In the genomic region with DNA sequence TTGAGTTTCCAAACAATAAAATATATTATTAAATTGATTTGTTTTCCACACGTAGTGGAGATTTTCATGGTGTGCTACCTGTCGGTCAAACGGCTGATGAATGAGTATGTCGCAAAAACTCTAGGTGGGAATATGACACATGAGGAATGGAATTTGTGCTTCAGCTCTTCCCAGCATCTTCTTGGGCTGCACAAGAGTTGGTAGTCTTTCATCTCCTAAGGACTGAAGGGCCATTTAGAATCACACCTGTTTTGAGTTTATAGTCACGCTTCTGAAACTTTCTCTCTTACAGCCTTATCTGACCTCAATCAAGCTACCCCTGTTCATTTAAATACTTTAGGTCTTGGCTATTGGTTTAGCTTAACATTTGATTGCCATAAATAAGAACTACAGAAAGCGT, we compare ENCODE assay signal across 30 cellular contexts.
DNase-seq lines count a peak whose midpoint lies in the region; ATAC-seq and TF ChIP-seq lines count a peak whose summit lies in the region.
"Had no signal": no experiment of that assay in that cellular context is flagged by ENCODE, and none has a peak within 500 bp of the region (broad histone marks: within the 10 kb centered on the region; RNA-seq: fewer than 3 reads in every experiment).

No MANE protein-coding gene starts in this region.

- no peak overlapping the region for H3K4me3 ChIP-seq in IMR-90 (ENCODE audit: insufficient read depth, low read depth, low read length)
- H3K4me3 ChIP-seq: adrenal gland, cardiac muscle cell, coronary artery, uterus had no signal

- no peak overlapping the region for H3K4me3 Mint-ChIP-seq in Calu3 (ENCODE audit: low read depth, unreplicated experiment)
- no peak overlapping the region for H3K4me3 Mint-ChIP-seq in activated T-cell treated with anti-CD3 and anti-CD28 coated beads, Interleukin-2, amount 50 U/mL, for 72 hours
- H3K4me3 Mint-ChIP-seq: activated CD4-positive, alpha-beta T cell treated with anti-CD3 and anti-CD28 coated beads, Interleukin-2, amount 10 ng/mL, durations not matched to agents 7 days and 5 days; activated CD8-positive, alpha-beta memory T cell treated with anti-CD3 and anti-CD28 coated beads, Interleukin-2, amount 10 ng/mL, durations not matched to agents 7 days and 5 days; activated naive CD4-positive, alpha-beta T cell treated with anti-CD3 and anti-CD28 coated beads for 36 hours; B cell; CD8-positive, alpha-beta T cell had no signal

- no peak overlapping the region for H3K4me2 ChIP-seq in IMR-90 (ENCODE audit: low read depth, low read length)

- WGBS in IMR-90 (ENCODE audit: extremely low coverage in 2 of 2, insufficient read length in 1 of 2), 2 experiments, result 100% methylated on average over 1 of the region's 6 CpGs; no CpG with 5 or more reads in 1 of the 2 experiments

- H3K79me1 ChIP-seq in IMR-90 (ENCODE audit: low read depth in 1 of 2, low read length in 2 of 2), result peaks cover 25 to 30% of the 10 kb centered on the region in 2 experiments

- no peak overlapping the region for H2AFZ ChIP-seq in IMR-90 (replicated peaks; ENCODE audit: low read length, poor library complexity)

- no peak for TF ChIP-seq POLR2A in IMR-90 (IDR thresholded peaks at IDR 0.05; ENCODE audit: low read depth, low read length)

- H3K9me1 ChIP-seq in IMR-90 (ENCODE audit: insufficient read depth, low read length), result peaks cover 10% of the 10 kb centered on the region

- no peak overlapping the region for H4K5ac ChIP-seq in IMR-90 (ENCODE audit: low read depth, low read length)

- H3K23ac ChIP-seq in IMR-90 (ENCODE audit: low read depth, low read length), result no peak overlapping the region

- no peaks in the 10 kb centered on the region for H3K27me3 ChIP-seq in IMR-90 (ENCODE audit: control insufficient read depth, insufficient read depth, low read length)
- H3K27me3 ChIP-seq: adrenal gland, cardiac muscle cell, neutrophil, uterus had no signal

- H4K91ac ChIP-seq in IMR-90 (ENCODE audit: insufficient read depth, low read depth, low read length), result no peak overlapping the region

- H3K27ac Mint-ChIP-seq in Calu3 (ENCODE audit: unreplicated experiment), result no peak overlapping the region
- no peak overlapping the region for H3K27ac Mint-ChIP-seq in activated T-cell treated with anti-CD3 and anti-CD28 coated beads, Interleukin-2, amount 50 U/mL, for 72 hours
- H3K27ac Mint-ChIP-seq: activated CD4-positive, alpha-beta T cell treated with anti-CD3 and anti-CD28 coated beads, Interleukin-2, amount 10 ng/mL, durations not matched to agents 7 days and 5 days; activated CD8-positive, alpha-beta memory T cell treated with anti-CD3 and anti-CD28 coated beads, Interleukin-2, amount 10 ng/mL, durations not matched to agents 7 days and 5 days; activated naive CD4-positive, alpha-beta T cell treated with anti-CD3 and anti-CD28 coated beads for 36 hours; B cell; CD8-positive, alpha-beta T cell had no signal

- in situ Hi-C loops in IMR-90 (cut with MboI; ENCODE audit: low sequenced_read_pairs), result no loop called here

- CTCF ChIA-PET in IMR-90 (lab: Yijun Ruan, JAX) (interaction anchor here (0.6 kb wide), 1 partner anchor 36 kb away, joined by 5 read pairs; no protein-coding TSS in a partner anchor), Calu3 (lab: Charles Lee) (interaction anchor here (0.5 to 0.7 kb wide), 3 partner anchors 13 to 159 kb away, joined by 3 to 4 read pairs (median 4); no protein-coding TSS in a partner anchor)

- no peak overlapping the region for H2BK20ac ChIP-seq in IMR-90 (ENCODE audit: low read depth, low read length)

- BruUV-seq in IMR-90 (replicated peaks; lab: Mats Ljungman, UMichigan) (no TSS peak), Calu3 (replicated peaks; lab: Mats Ljungman, UMichigan) (no TSS peak)

- no peak overlapping the region for H2BK5ac ChIP-seq in IMR-90 (ENCODE audit: low read depth, low read length, poor library complexity, severe bottlenecking)

- H3K9ac ChIP-seq in IMR-90 (ENCODE audit: low read depth, low read length), result no peak overlapping the region

- no peak overlapping the region for H2BK120ac ChIP-seq in IMR-90 (ENCODE audit: low read depth, low read length)

- no peak overlapping the region for H2AK5ac ChIP-seq in IMR-90 (ENCODE audit: low read depth, low read length)

- POLR2A ChIA-PET in IMR-90 (lab: Charles Lee; ENCODE audit: unreplicated experiment), result no interaction called here

- no peak overlapping the region for H3K56ac ChIP-seq in IMR-90 (ENCODE audit: extremely low read depth, insufficient read depth, low read length)

- TF ChIP-seq CTCF in IMR-90 (conservative IDR thresholded peaks at IDR 0.05; ENCODE audit: low read depth, low read length) (no peak), Calu3 (IDR thresholded peaks at IDR 0.05; ENCODE audit: unreplicated experiment) (no peak)

- H3K27ac ChIP-seq in IMR-90 (ENCODE audit: insufficient read depth, low read length), result no peak overlapping the region
- H3K27ac ChIP-seq: adrenal gland, coronary artery, neutrophil, uterus had no signal

- H2AK9ac ChIP-seq in IMR-90 (replicated peaks; ENCODE audit: low read depth, low read length, poor library complexity), result peak overlapping the region; percentile 51

- intact Hi-C loops in IMR-90 (cut with micrococcal nuclease) (no loop called here), Calu3 (cut with micrococcal nuclease; ENCODE audit: unreplicated experiment) (no loop called here)

- no peak overlapping the region for H4K8ac ChIP-seq in IMR-90 (ENCODE audit: low read depth in 2 of 2, low read length in 2 of 2)

- no peaks in the 10 kb centered on the region for H3K27me3 Mint-ChIP-seq in Calu3 (ENCODE audit: unreplicated experiment)
- H3K27me3 Mint-ChIP-seq in activated T-cell treated with anti-CD3 and anti-CD28 coated beads, Interleukin-2, amount 50 U/mL, for 72 hours (ENCODE audit: low read depth), result no peaks in the 10 kb centered on the region
- H3K27me3 Mint-ChIP-seq: activated CD4-positive, alpha-beta T cell treated with anti-CD3 and anti-CD28 coated beads, Interleukin-2, amount 10 ng/mL, durations not matched to agents 7 days and 5 days; activated CD8-positive, alpha-beta memory T cell treated with anti-CD3 and anti-CD28 coated beads, Interleukin-2, amount 10 ng/mL, durations not matched to agents 7 days and 5 days; B cell had no signal

- dilution Hi-C loops in IMR-90 (cut with HindIII; ENCODE audit: low sequenced_read_pairs, unreplicated experiment), result no loop called here

- H3K9me3 ChIP-seq in IMR-90 (ENCODE audit: control insufficient read depth, insufficient read depth, low read length), result no peaks in the 10 kb centered on the region
- H3K9me3 ChIP-seq: adrenal gland, neutrophil, uterus had no signal

- TF ChIP-seq RAD21 in IMR-90 (IDR thresholded peaks at IDR 0.05; ENCODE audit: low read length), result no peak

- H3K14ac ChIP-seq in IMR-90 (replicated peaks; ENCODE audit: low read depth, low read length), result no peak overlapping the region

- H3K9me3 Mint-ChIP-seq in Calu3 (ENCODE audit: low read depth, unreplicated experiment), result no peaks in the 10 kb centered on the region
- no peaks in the 10 kb centered on the region for H3K9me3 Mint-ChIP-seq in activated T-cell treated with anti-CD3 and anti-CD28 coated beads, Interleukin-2, amount 50 U/mL, for 72 hours
- H3K9me3 Mint-ChIP-seq: CD8-positive, alpha-beta T cell had no signal

- H3K4ac ChIP-seq in IMR-90 (ENCODE audit: low read depth, low read length), result no peak overlapping the region

- H2BK15ac ChIP-seq in IMR-90 (ENCODE audit: low read depth, low read length), result no peak overlapping the region

- no peaks in the 10 kb centered on the region for H4K20me1 ChIP-seq in IMR-90 (ENCODE audit: insufficient read depth, low read length)

- peaks cover 25% of the 10 kb centered on the region for H3K36me3 ChIP-seq in IMR-90 (ENCODE audit: control insufficient read depth, insufficient read depth, low read length)
- H3K36me3 ChIP-seq: adrenal gland, cardiac muscle cell, neutrophil, uterus had no signal

- no peak overlapping the region for H3K18ac ChIP-seq in IMR-90 (ENCODE audit: low read depth, low read length)

- DNase-seq in 8988T (peak; percentile 46), IMR-90 (no peak), SW480 (ENCODE audit: low spot score) (peak; percentile 68), kidney glomerular epithelial cell (lab: John Stamatoyannopoulos, UW) (peak; percentile 3), Calu3 (no peak)
- DNase-seq in activated T-cell treated with anti-CD3 and anti-CD28 coated beads, Interleukin-2, amount 50 U/mL, for 72 hours, result no peak
- DNase-seq: activated CD4-positive, alpha-beta T cell treated with anti-CD3 and anti-CD28 coated beads, Interleukin-2, amount 10 ng/mL, durations not matched to agents 7 days and 5 days; activated CD8-positive, alpha-beta memory T cell treated with anti-CD3 and anti-CD28 coated beads, Interleukin-2, amount 10 ng/mL, durations not matched to agents 7 days and 5 days; activated naive CD4-positive, alpha-beta T cell treated with anti-CD3 and anti-CD28 coated beads for 36 hours; adrenal gland; CD8-positive, alpha-beta T cell; DMS 273 treated with DMSO at 0.1 percent for 48 hours; effector memory CD4-positive, alpha-beta T cell; EL; foreskin fibroblast; GOT3; MV-4-11; NCI-H146; NCI-H2107; SHP77; stimulated activated naive CD4-positive, alpha-beta T cell; uterus had no signal

- peaks cover 3% of the 10 kb centered on the region for H3K4me1 ChIP-seq in IMR-90 (ENCODE audit: control insufficient read depth, insufficient read depth, low read length)
- H3K4me1 ChIP-seq: adrenal gland, uterus had no signal

- H3K4me1 Mint-ChIP-seq in Calu3 (ENCODE audit: low read depth, unreplicated experiment), result peaks cover 7% of the 10 kb centered on the region
- H3K4me1 Mint-ChIP-seq in activated T-cell treated with anti-CD3 and anti-CD28 coated beads, Interleukin-2, amount 50 U/mL, for 72 hours (ENCODE audit: low read depth), result no peaks in the 10 kb centered on the region
- H3K4me1 Mint-ChIP-seq: activated CD8-positive, alpha-beta memory T cell treated with anti-CD3 and anti-CD28 coated beads, Interleukin-2, amount 10 ng/mL, durations not matched to agents 7 days and 5 days; B cell had no signal

- no peak for ATAC-seq in IMR-90 (ENCODE audit: low read depth)
- ATAC-seq in activated T-cell treated with anti-CD3 and anti-CD28 coated beads, Interleukin-2, amount 50 U/mL, for 72 hours (replicated peaks in 1 of 2), result no peak
- no peak for ATAC-seq in GM18511 (IDR thresholded peaks at IDR 0.05; ENCODE audit: unreplicated experiment)
- no peak for ATAC-seq in GM21381 (IDR thresholded peaks at IDR 0.05; ENCODE audit: unreplicated experiment)
- ATAC-seq: activated CD8-positive, alpha-beta memory T cell treated with anti-CD3 and anti-CD28 coated beads, Interleukin-2, amount 10 ng/mL, durations not matched to agents 7 days and 5 days; CD8-positive, alpha-beta T cell; esophagus mucosa; sciatic nerve had no signal

- peaks cover 4% of the 10 kb centered on the region for H3K36me3 Mint-ChIP-seq in Calu3 (ENCODE audit: insufficient read depth, unreplicated experiment)
- H3K36me3 Mint-ChIP-seq in activated T-cell treated with anti-CD3 and anti-CD28 coated beads, Interleukin-2, amount 50 U/mL, for 72 hours (ENCODE audit: insufficient read depth in 2 of 2), result peaks cover 1 to 5% of the 10 kb centered on the region in 2 donors

TF ChIP-seq in IMR-90, 13 proteins besides CTCF, POLR2A, EP300 and RAD21 (continues in another document):
- 0 out of 2 replicates have a peak, but pooled peaks have one; percentile 15 for TF ChIP-seq CEBPB (IDR thresholded peaks at IDR 0.05; ENCODE audit: low read depth, low read length)

Comparison
In these comparisons a context has a peak if more than half of its experiments do, and no peak if none do; other contexts are left out.
1. DNase-seq: peak in 8988T (single experiment), SW480 (single experiment) and kidney glomerular epithelial cell (single experiment); none in IMR-90 (single experiment), Calu3 (single experiment) and activated T-cell treated with anti-CD3 and anti-CD28 coated beads, Interleukin-2, amount 50 U/mL, for 72 hours (0 of 2).